Comparison of ENCODE assay signal across 8 cellular contexts in the genomic region with DNA sequence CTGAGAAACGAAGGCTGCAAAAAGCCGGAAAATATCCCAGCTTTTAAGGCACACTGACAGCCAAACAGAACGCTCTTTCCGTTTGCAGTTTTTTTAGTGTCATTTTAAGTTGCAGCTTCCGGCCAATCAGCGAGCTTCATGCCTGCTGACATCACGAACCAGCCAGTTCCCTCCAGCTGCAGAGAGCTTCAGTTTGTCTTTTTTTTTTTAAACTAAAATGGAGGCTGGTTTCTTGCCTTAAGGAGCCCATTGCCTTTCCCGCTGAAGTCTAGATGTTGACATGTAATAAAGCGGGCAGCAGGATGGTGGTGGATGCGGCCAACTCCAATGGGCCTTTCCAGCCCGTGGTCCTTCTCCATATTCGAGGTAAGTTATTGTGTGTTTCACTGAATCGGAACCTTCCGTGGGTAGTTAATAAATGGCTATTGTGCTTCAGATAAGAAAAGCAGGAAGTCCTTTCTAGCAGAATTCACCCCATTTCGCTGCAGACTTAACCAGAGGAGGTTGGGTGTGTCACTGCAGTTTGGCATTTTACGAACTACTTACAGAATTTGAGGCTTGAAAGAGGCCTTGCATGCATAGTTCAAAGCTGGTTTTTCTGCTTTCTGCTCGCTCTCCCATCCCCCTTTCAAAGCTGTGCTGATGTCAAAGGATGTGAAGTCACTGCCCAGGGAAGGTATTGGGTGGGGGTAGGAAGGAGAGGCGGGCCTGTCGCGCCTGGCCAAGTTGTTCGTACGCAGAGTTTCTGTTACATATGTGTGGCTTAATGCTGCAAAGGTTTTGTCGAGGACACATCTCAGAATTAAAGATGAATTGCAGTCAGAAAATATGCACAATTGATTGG. TPM values are rescaled to one million over a fixed set of nuclear protein-coding genes. Genes with fewer than 3 reads are reported as not detected.
DNase-seq lines count a peak whose midpoint lies in the region; ATAC-seq and TF ChIP-seq lines count a peak whose summit lies in the region.

No MANE protein-coding gene starts in this region.

- TF ChIP-seq CTCF in activated B cell treated with CpG ODN at 0.5 μM for 24 hours (IDR thresholded peaks at IDR 0.05), result no peak

- peaks cover 55% of the 10 kb centered on the region for H3K4me1 Mint-ChIP-seq in activated B cell treated with CpG ODN at 0.5 μM for 24 hours

- CTCF ChIA-PET in activated B cell treated with CpG ODN at 0.5 μM for 24 hours (lab: Charles Lee), result interaction anchor here (0.6 to 4.6 kb wide), 7 partner anchors 9 to 58 kb away, joined by 3 to 22 read pairs (median 6); no protein-coding TSS in a partner anchor

- peak overlapping the region; percentile 99 for H3K27ac Mint-ChIP-seq in activated B cell treated with CpG ODN at 0.5 μM for 24 hours

- DNase-seq in AG20443 (ENCODE audit: low spot score) (peak; percentile 91), NCI-H226 (peak; percentile 93), activated B cell treated with CpG ODN at 0.5 μM for 24 hours (peak; percentile 66), inferior parietal cortex (ENCODE audit: extremely low spot score) (peak; percentile 93), smooth muscle cell of the brain vasculature (ENCODE audit: low read depth, low spot score) (peak; percentile 87)
- DNase-seq in central memory CD4-positive, alpha-beta T cell, result peak; percentile 95

- POLR2A ChIA-PET in activated B cell treated with CpG ODN at 0.5 μM for 24 hours (lab: Charles Lee), result interaction anchor here (0.6 to 9.5 kb wide), 28 partner anchors 10 to 330 kb away, joined by 3 to 313 read pairs (median 13); a partner anchor contains a TSS

- peak overlapping the region; percentile 97 for H3K4me3 Mint-ChIP-seq in activated B cell treated with CpG ODN at 0.5 μM for 24 hours

- peak; percentile 80 for ATAC-seq in GM19035 (IDR thresholded peaks at IDR 0.05; ENCODE audit: unreplicated experiment)
- ATAC-seq in HG03280 (IDR thresholded peaks at IDR 0.05; ENCODE audit: unreplicated experiment), result peak; percentile 84
- peak; percentile 91 for ATAC-seq in activated B cell treated with CpG ODN at 0.5 μM for 24 hours (ENCODE audit: low read depth)

- peaks cover 43% of the 10 kb centered on the region for H3K36me3 Mint-ChIP-seq in activated B cell treated with CpG ODN at 0.5 μM for 24 hours (ENCODE audit: low read depth)

- intact Hi-C loops in activated B cell treated with CpG ODN at 0.5 μM for 24 hours (cut with micrococcal nuclease), result loop anchor here (1.0 kb wide), 10 partner anchors 10 to 506 kb away; no protein-coding TSS in a partner anchor

- H3K9me3 Mint-ChIP-seq in activated B cell treated with CpG ODN at 0.5 μM for 24 hours, result peaks cover 2% of the 10 kb centered on the region

- no peaks in the 10 kb centered on the region for H3K27me3 Mint-ChIP-seq in activated B cell treated with CpG ODN at 0.5 μM for 24 hours

RNA-seq across cellular contexts. Expression of a gene that starts 48.4 kb away (rescaled TPM):
- 197 and 227 TPM in 2 replicates for total RNA-seq in activated B cell treated with CpG ODN at 0.5 μM for 24 hours

Comparison
In these comparisons a context has a peak if more than half of its experiments do, and no peak if none do; other contexts are left out.
1. Peak in every context shown above with its lines: DNase-seq and ATAC-seq.